In the genomic region with DNA sequence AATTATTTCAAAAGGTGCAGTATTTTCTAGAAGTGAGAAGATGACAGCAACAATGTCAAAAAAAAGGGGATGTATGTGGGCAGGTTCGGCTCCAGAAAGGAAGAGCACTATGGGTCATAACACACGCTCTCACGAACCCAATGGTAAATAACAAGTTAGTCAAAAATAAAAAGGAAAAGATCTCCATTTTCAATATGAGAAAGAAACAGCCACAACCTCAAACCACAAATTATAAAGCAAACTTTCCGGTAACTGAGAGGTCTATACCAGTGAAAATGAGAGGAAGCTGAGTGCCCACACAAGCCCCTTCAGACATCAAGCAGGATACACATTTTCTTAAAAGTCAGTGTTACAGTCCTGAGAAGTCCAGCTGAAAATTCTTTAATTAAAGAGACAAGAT, we compare ENCODE assay signal across 11 cellular contexts.
A peak's percentile ranks its signal among the peaks of the same experiment; 100 is the strongest.
DNase-seq lines count a peak whose midpoint lies in the region; ATAC-seq and TF ChIP-seq lines count a peak whose summit lies in the region.
"Had no signal": no experiment of that assay in that cellular context is flagged by ENCODE, and none has a peak within 500 bp of the region (broad histone marks: within the 10 kb centered on the region; RNA-seq: fewer than 3 reads in every experiment).

No MANE protein-coding gene starts in this region.

- no peak overlapping the region for H3K27ac ChIP-seq in foreskin keratinocyte
- H3K27ac ChIP-seq: A549, ovary had no signal

- peaks cover 26% of the 10 kb centered on the region for H3K9me3 Mint-ChIP-seq in activated CD8-positive, alpha-beta memory T cell treated with anti-CD3 and anti-CD28 coated beads, Interleukin-2, amount 10 ng/mL, durations not matched to agents 7 days and 5 days (ENCODE audit: low read depth)

- no peaks in the 10 kb centered on the region for H3K27me3 ChIP-seq in foreskin keratinocyte
- H3K27me3 ChIP-seq: ovary had no signal

- ATAC-seq in activated CD8-positive, alpha-beta memory T cell treated with anti-CD3 and anti-CD28 coated beads, Interleukin-2, amount 10 ng/mL, durations not matched to agents 7 days and 5 days: peak; percentile 90
- ATAC-seq in GM21786 (IDR thresholded peaks at IDR 0.05; ENCODE audit: unreplicated experiment) (peak; percentile 61), foreskin keratinocyte (no peak)
- ATAC-seq: A549, PC-3 had no signal

- TF ChIP-seq CTCF in foreskin keratinocyte (conservative IDR thresholded peaks at IDR 0.05): no peak

- H3K4me3 Mint-ChIP-seq in activated CD8-positive, alpha-beta memory T cell treated with anti-CD3 and anti-CD28 coated beads, Interleukin-2, amount 10 ng/mL, durations not matched to agents 7 days and 5 days: peak overlapping the region; percentile 17

- H3K4me1 ChIP-seq in foreskin keratinocyte: no peaks in the 10 kb centered on the region
- H3K4me1 ChIP-seq: A549 had no signal

- peaks cover 39% of the 10 kb centered on the region for H3K36me3 Mint-ChIP-seq in activated CD8-positive, alpha-beta memory T cell treated with anti-CD3 and anti-CD28 coated beads, Interleukin-2, amount 10 ng/mL, durations not matched to agents 7 days and 5 days

- CTCF ChIA-PET in activated CD8-positive, alpha-beta memory T cell treated with anti-CD3 and anti-CD28 coated beads, Interleukin-2, amount 10 ng/mL, durations not matched to agents 7 days and 5 days (lab: Charles Lee): interaction anchor here (1.2 kb wide), 1 partner anchor 13 kb away, joined by 3 read pairs; no protein-coding TSS in a partner anchor

- peaks cover 3% of the 10 kb centered on the region for H3K27me3 Mint-ChIP-seq in activated CD8-positive, alpha-beta memory T cell treated with anti-CD3 and anti-CD28 coated beads, Interleukin-2, amount 10 ng/mL, durations not matched to agents 7 days and 5 days

- peaks cover 28% of the 10 kb centered on the region for H3K4me1 Mint-ChIP-seq in activated CD8-positive, alpha-beta memory T cell treated with anti-CD3 and anti-CD28 coated beads, Interleukin-2, amount 10 ng/mL, durations not matched to agents 7 days and 5 days

- H3K27ac Mint-ChIP-seq in activated CD8-positive, alpha-beta memory T cell treated with anti-CD3 and anti-CD28 coated beads, Interleukin-2, amount 10 ng/mL, durations not matched to agents 7 days and 5 days: peak overlapping the region; percentile 81

- DNase-seq in activated CD8-positive, alpha-beta memory T cell treated with anti-CD3 and anti-CD28 coated beads, Interleukin-2, amount 10 ng/mL, durations not matched to agents 7 days and 5 days: peak; percentile 58
- DNase-seq in activated CD8-positive, alpha-beta memory T cell treated with anti-CD3 and anti-CD28 coated beads, Interleukin-2, amount 50 U/mL, for 4 hours: no peak
- DNase-seq in KG1 (lab: John Stamatoyannopoulos, UW): peak; percentile 85
- DNase-seq in stimulated activated CD4-positive, alpha-beta T cell treated with anti-CD3 and anti-CD28 coated beads, TNF-alpha, amount 100 ng/mL, for 48 hours (ENCODE audit: low read depth in 3 of 3): peak in 2 of 3 donors; percentile 2 to 4
- no peak for DNase-seq in SIG-M5 (lab: John Stamatoyannopoulos, UW)
- no peak for DNase-seq in central memory CD4-positive, alpha-beta T cell
- no peak for DNase-seq in foreskin keratinocyte
- DNase-seq: ovary, PC-3 had no signal

Comparison
In these comparisons a context has a peak if more than half of its experiments do, and no peak if none do; other contexts are left out.
1. DNase-seq: peak in activated CD8-positive, alpha-beta memory T cell treated with anti-CD3 and anti-CD28 coated beads, Interleukin-2, amount 10 ng/mL, durations not matched to agents 7 days and 5 days (single experiment), KG1 (single experiment) and stimulated activated CD4-positive, alpha-beta T cell treated with anti-CD3 and anti-CD28 coated beads, TNF-alpha, amount 100 ng/mL, for 48 hours (2 of 3); none in activated CD8-positive, alpha-beta memory T cell treated with anti-CD3 and anti-CD28 coated beads, Interleukin-2, amount 50 U/mL, for 4 hours (single experiment), SIG-M5 (single experiment), central memory CD4-positive, alpha-beta T cell (single experiment) and foreskin keratinocyte (0 of 2).